11 cellular contexts compared by ENCODE assay signal in the genomic region with DNA sequence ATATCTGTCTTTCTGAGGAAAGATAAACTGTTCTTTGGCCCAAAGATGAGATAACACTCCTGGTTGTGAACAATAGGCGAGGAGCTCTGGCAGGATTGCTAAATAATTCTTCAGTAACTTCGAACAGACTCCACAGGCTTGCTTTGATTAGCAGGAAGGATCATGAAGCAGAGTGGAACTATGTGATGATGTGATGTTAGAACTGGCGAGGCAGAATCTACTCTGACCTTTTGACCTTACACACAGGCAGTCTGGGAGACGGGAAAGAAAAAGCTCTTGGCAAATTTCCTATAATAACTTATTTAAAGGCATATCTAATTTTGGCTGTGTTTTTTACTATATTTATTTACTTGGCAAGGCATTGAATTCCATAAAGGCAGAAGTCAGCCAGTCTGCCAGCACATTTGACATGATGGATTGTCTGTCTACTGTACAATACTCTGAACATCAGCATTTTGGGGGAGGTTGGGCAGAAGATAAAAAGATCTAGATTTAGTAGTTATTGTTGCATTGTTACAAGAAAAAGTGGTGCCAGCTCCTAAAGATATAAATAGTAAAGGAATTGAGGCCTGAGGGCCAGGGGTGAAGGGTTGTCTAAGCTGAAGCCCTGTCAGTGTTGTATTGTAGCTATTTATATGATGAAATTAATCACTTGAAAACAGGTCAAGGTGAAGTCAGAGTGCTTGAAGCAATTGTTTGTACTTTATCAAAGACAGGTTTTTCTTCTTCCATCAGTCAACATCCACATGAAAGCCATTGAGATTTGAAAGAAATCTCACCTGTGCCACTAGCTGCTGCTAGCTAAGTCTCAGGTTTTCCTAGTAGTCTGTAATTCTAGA.
DNase-seq lines count a peak whose midpoint lies in the region; TF ChIP-seq lines count a peak whose summit lies in the region.
"Had no signal": no experiment of that assay in that cellular context is flagged by ENCODE, and none has a peak within 500 bp of the region (broad histone marks: within the 10 kb centered on the region; RNA-seq: fewer than 3 reads in every experiment).

No MANE protein-coding gene starts in this region.

- no peaks in the 10 kb centered on the region for H3K4me1 Mint-ChIP-seq in CD4-positive, alpha-beta memory T cell

- no peaks in the 10 kb centered on the region for H3K27me3 Mint-ChIP-seq in CD4-positive, alpha-beta memory T cell
- H3K27me3 Mint-ChIP-seq: activated CD8-positive, alpha-beta T cell treated with anti-CD3 and anti-CD28 coated beads for 36 hours had no signal

- POLR2A ChIA-PET in CD4-positive, alpha-beta memory T cell (lab: Charles Lee; ENCODE audit: partially characterized antibody): no interaction called here

- H3K27ac ChIP-seq in left ventricle myocardium inferior (replicated peaks): peak overlapping the region; percentile 68
- H3K27ac ChIP-seq in CD4-positive, alpha-beta memory T cell (ENCODE audit: low read depth, low read length): no peak overlapping the region

- no peak overlapping the region for H3K27ac Mint-ChIP-seq in CD4-positive, alpha-beta memory T cell
- H3K27ac Mint-ChIP-seq: activated CD8-positive, alpha-beta T cell treated with anti-CD3 and anti-CD28 coated beads for 36 hours had no signal

- peaks cover 10% of the 10 kb centered on the region for H3K9me3 ChIP-seq in left ventricle myocardium inferior (replicated peaks)
- H3K9me3 ChIP-seq in CD4-positive, alpha-beta memory T cell (ENCODE audit: control insufficient read depth in 1 of 2, low read length in 2 of 2): no peaks in the 10 kb centered on the region

- intact Hi-C loops in left ventricle myocardium inferior (cut with micrococcal nuclease): no loop called here
- intact Hi-C loops in CD4-positive, alpha-beta memory T cell (cut with micrococcal nuclease): no loop called here

- DNase-seq in GM03348 (ENCODE audit: low spot score) (peak; percentile 67), amniotic epithelial cell (ENCODE audit: low read depth) (peak; percentile 98), left ventricle myocardium inferior (no peak), renal cortical epithelial cell (ENCODE audit: low read depth) (peak; percentile 49), NCI-H748 treated with DMSO at 0.1 percent for 48 hours (lab: John Stamatoyannopoulos, UW) (no peak)
- DNase-seq in effector CD8-positive, alpha-beta T cell (lab: John Stamatoyannopoulos, UW): no peak
- no peak for DNase-seq in CD4-positive, alpha-beta memory T cell
- DNase-seq in activated CD4-positive, alpha-beta T cell treated with anti-CD3 and anti-CD28 coated beads for 48 hours: no peak
- DNase-seq: activated CD8-positive, alpha-beta T cell treated with anti-CD3 and anti-CD28 coated beads for 36 hours; DND-41; kidney had no signal

- TF ChIP-seq CTCF in left ventricle myocardium inferior (IDR thresholded peaks at IDR 0.05; ENCODE audit: borderline replicate concordance): no peak

- H3K36me3 ChIP-seq in left ventricle myocardium inferior: no peaks in the 10 kb centered on the region
- H3K36me3 ChIP-seq in CD4-positive, alpha-beta memory T cell (ENCODE audit: insufficient read depth, low read length): no peaks in the 10 kb centered on the region

- H3K27me3 ChIP-seq in left ventricle myocardium inferior (ENCODE audit: low read depth): no peaks in the 10 kb centered on the region
- H3K27me3 ChIP-seq in CD4-positive, alpha-beta memory T cell (ENCODE audit: insufficient read depth, low read length): no peaks in the 10 kb centered on the region

- H3K9me3 Mint-ChIP-seq in CD4-positive, alpha-beta memory T cell: peaks cover 0 to 8% (median 2%) of the 10 kb centered on the region in 8 donors

- peaks cover 19% of the 10 kb centered on the region for H3K4me1 ChIP-seq in left ventricle myocardium inferior
- H3K4me1 ChIP-seq in CD4-positive, alpha-beta memory T cell (ENCODE audit: insufficient read depth, low read length): no peaks in the 10 kb centered on the region

- CTCF ChIA-PET in CD4-positive, alpha-beta memory T cell (lab: Charles Lee; ENCODE audit: partially characterized antibody): no interaction called here

- no peak overlapping the region for H3K4me3 ChIP-seq in left ventricle myocardium inferior
- H3K4me3 ChIP-seq in CD4-positive, alpha-beta memory T cell (ENCODE audit: low read length in 2 of 2): no peak overlapping the region

- no peaks in the 10 kb centered on the region for H3K36me3 Mint-ChIP-seq in CD4-positive, alpha-beta memory T cell

- H3K4me3 Mint-ChIP-seq in CD4-positive, alpha-beta memory T cell: no peak overlapping the region
- H3K4me3 Mint-ChIP-seq: activated CD8-positive, alpha-beta T cell treated with anti-CD3 and anti-CD28 coated beads for 36 hours had no signal

Comparison
In these comparisons a context has a peak if more than half of its experiments do, and no peak if none do; other contexts are left out.
1. DNase-seq: peak in GM03348 (single experiment), amniotic epithelial cell (single experiment) and renal cortical epithelial cell (single experiment); none in left ventricle myocardium inferior (single experiment), effector CD8-positive, alpha-beta T cell (single experiment), CD4-positive, alpha-beta memory T cell (0 of 5), activated CD4-positive, alpha-beta T cell treated with anti-CD3 and anti-CD28 coated beads for 48 hours (single experiment) and NCI-H748 treated with DMSO at 0.1 percent for 48 hours (single experiment).